In genomic region chr11:116457336-116458007, GRCh38 we compare ENCODE assay signal across 22 cellular contexts.
DNase-seq lines count a peak whose midpoint lies in the region; ATAC-seq and TF ChIP-seq lines count a peak whose summit lies in the region.
"Had no signal": no experiment of that assay in that cellular context is flagged by ENCODE, and none has a peak within 500 bp of the region (broad histone marks: within the 10 kb centered on the region; RNA-seq: fewer than 3 reads in every experiment).

No MANE protein-coding gene starts in this region.

- no peaks in the 10 kb centered on the region for H3K36me3 ChIP-seq in BE2C
- H3K36me3 ChIP-seq in HUES6 (ENCODE audit: control insufficient read depth, insufficient read depth, low read length) = no peaks in the 10 kb centered on the region
- H3K36me3 ChIP-seq: MG63, stomach had no signal

- no peak overlapping the region for H3K27ac ChIP-seq in HUES6 (ENCODE audit: low read depth, low read length)
- H3K27ac ChIP-seq: C4-2B, stomach had no signal

- no peak for TF ChIP-seq CTCF in BE2C (IDR thresholded peaks at IDR 0.05; ENCODE audit: low read depth, low read length)

- no peaks in the 10 kb centered on the region for H3K27me3 ChIP-seq in BE2C
- H3K27me3 ChIP-seq in HUES6 (ENCODE audit: control insufficient read depth, insufficient read depth, low read length) = no peaks in the 10 kb centered on the region
- H3K27me3 ChIP-seq: MG63 had no signal

- H3K9me3 ChIP-seq in BE2C (no peaks in the 10 kb centered on the region), HUES6 (ENCODE audit: control insufficient read depth, insufficient read depth, low read depth, low read length) (no peaks in the 10 kb centered on the region)
- H3K9me3 ChIP-seq: MG63, stomach had no signal

- intact Hi-C loops in head of caudate nucleus (cut with DNase I) = no loop called here

- H3K4me1 ChIP-seq in BE2C = peaks cover 49% of the 10 kb centered on the region
- peaks cover 37% of the 10 kb centered on the region for H3K4me1 ChIP-seq in HUES6 (ENCODE audit: control insufficient read depth, insufficient read depth, low read length)

- H3K9ac ChIP-seq in HUES6 (ENCODE audit: low read length) = peak overlapping the region; percentile 43

- DNase-seq in BE2C (peak; percentile 64), NCI-H82 (lab: John Stamatoyannopoulos, UW) (peak; percentile 95), iPS-NIHi11 (ENCODE audit: low spot score) (peak; percentile 28), head of caudate nucleus (no peak), islet precursor cell (no peak)
- DNase-seq: activated B cell treated with CpG ODN at 0.5 μM for 24 hours; activated CD8-positive, alpha-beta T cell treated with anti-CD3 and anti-CD28 coated beads, Interleukin-2, amount 10 ng/mL, durations not matched to agents 7 days and 5 days; activated naive CD8-positive, alpha-beta T cell treated with anti-CD3 and anti-CD28 coated beads, Interleukin-2, amount 10 ng/mL, durations not matched to agents 7 days and 5 days; activated T-cell treated with anti-CD3 and anti-CD28 coated beads, Interleukin-2, amount 50 U/mL, for 72 hours; DMS53; effector memory CD4-positive, alpha-beta T cell; MG63; NCI-H2029; stimulated activated CD4-positive, alpha-beta T cell treated with anti-CD3 and anti-CD28 coated beads, Interleukin-2, amount 100 ng/mL, for 24 hours; stomach; T-helper 2 cell had no signal

- ATAC-seq in GM19397 (IDR thresholded peaks at IDR 0.05; ENCODE audit: unreplicated experiment) = no peak
- ATAC-seq in HG03521 (IDR thresholded peaks at IDR 0.05; ENCODE audit: unreplicated experiment) = no peak
- ATAC-seq: activated CD8-positive, alpha-beta T cell treated with anti-CD3 and anti-CD28 coated beads, Interleukin-2, amount 10 ng/mL, durations not matched to agents 7 days and 5 days; activated T-cell treated with anti-CD3 and anti-CD28 coated beads, Interleukin-2, amount 50 U/mL, for 72 hours; HepG2; sciatic nerve had no signal

- H3K4me3 ChIP-seq in BE2C (ENCODE audit: low read depth, low read length) (no peak overlapping the region), HUES6 (ENCODE audit: low read depth, low read length) (no peak overlapping the region)
- H3K4me3 ChIP-seq: MG63, stomach had no signal

Comparison
In these comparisons a context has a peak if more than half of its experiments do, and no peak if none do; other contexts are left out.
1. DNase-seq: peak in BE2C (single experiment), NCI-H82 (single experiment) and iPS-NIHi11 (single experiment); none in head of caudate nucleus (0 of 42) and islet precursor cell (single experiment).